Comparison of ENCODE assay signal across 13 cellular contexts in genomic region chr1:6519491-6519934, GRCh38. TPM values are rescaled to one million over a fixed set of nuclear protein-coding genes. Genes with fewer than 3 reads are reported as not detected.
DNase-seq lines count a peak whose midpoint lies in the region; ATAC-seq and TF ChIP-seq lines count a peak whose summit lies in the region.
"Had no signal": no experiment of that assay in that cellular context is flagged by ENCODE, and none has a peak within 500 bp of the region (broad histone marks: within the 10 kb centered on the region; RNA-seq: fewer than 3 reads in every experiment).

No MANE protein-coding gene starts in this region.

- peaks cover 4% of the 10 kb centered on the region for H3K36me3 ChIP-seq in MG63
- H3K36me3 ChIP-seq in mesodermal cell (ENCODE audit: control insufficient read depth, insufficient read depth, low read length) = peaks cover 7% of the 10 kb centered on the region
- no peaks in the 10 kb centered on the region for H3K36me3 ChIP-seq in ovary

- H3K9me3 ChIP-seq in MG63 = no peaks in the 10 kb centered on the region
- H3K9me3 ChIP-seq in mesodermal cell (ENCODE audit: control insufficient read depth, low read length) = no peaks in the 10 kb centered on the region
- H3K9me3 ChIP-seq in ovary = no peaks in the 10 kb centered on the region

- peaks cover 36% of the 10 kb centered on the region for H3K4me1 ChIP-seq in mesodermal cell (ENCODE audit: control insufficient read depth, insufficient read depth, low read length, poor library complexity, severe bottlenecking)
- H3K4me1 ChIP-seq in ovary (ENCODE audit: insufficient read depth) = peaks cover 5% of the 10 kb centered on the region

- TF ChIP-seq CTCF in AG10803 (conservative IDR thresholded peaks at IDR 0.05; ENCODE audit: low read length) (no peak), ovary (IDR thresholded peaks at IDR 0.05) (no peak)

- peak overlapping the region; percentile 66 for H3K27ac ChIP-seq in mesodermal cell (ENCODE audit: low read depth, low read length, severe bottlenecking)
- H3K27ac ChIP-seq in ovary = no peak overlapping the region
- H3K27ac ChIP-seq: foreskin keratinocyte had no signal

- 83 to 84% methylated on average over 9 to 10 of the region's 11 CpGs for WGBS in mesodermal cell (ENCODE audit: insufficient coverage in 2 of 2), 2 experiments
- WGBS in ovary, 3 donors = 60 to 64% (median 61%) methylated on average over 11 of the region's 11 CpGs

- TF ChIP-seq POLR2A in ovary (IDR thresholded peaks at IDR 0.05) = no peak

- no peak for ATAC-seq in HG03469 (IDR thresholded peaks at IDR 0.05; ENCODE audit: unreplicated experiment)
- ATAC-seq: stimulated activated effector memory CD8-positive, alpha-beta T cell treated with anti-CD3 and anti-CD28 coated beads, Interleukin-12 subunit alpha, Interleukin-12 subunit beta, amount 100 ng/mL, for 72 hours had no signal

- intact Hi-C loops in ovary (cut with DNase I) = no loop called here

- TF ChIP-seq EP300 in ovary (IDR thresholded peaks at IDR 0.05) = no peak

- no peak overlapping the region for H3K4me3 ChIP-seq in AG10803 (ENCODE audit: low read length)
- H3K4me3 ChIP-seq in MG63 = no peak overlapping the region
- H3K4me3 ChIP-seq in mesodermal cell (ENCODE audit: extremely low read depth, insufficient read depth, low read length, poor library complexity, severe bottlenecking) = no peak overlapping the region
- no peak overlapping the region for H3K4me3 ChIP-seq in ovary

- peak; percentile 35 for DNase-seq in AG10803 (ENCODE audit: low read depth)
- peak; percentile 46 for DNase-seq in MG63
- peak; percentile 54 for DNase-seq in astrocyte of the hippocampus (ENCODE audit: low read depth, low spot score)
- DNase-seq in ureter (ENCODE audit: low spot score) = no peak
- DNase-seq in activated gamma-delta T cell treated with Interleukin-2 at 50 U/mL for 16 hours = no peak
- no peak for DNase-seq in ovary
- DNase-seq: KBM-7; stimulated activated CD4-positive, alpha-beta T cell treated with anti-CD3 and anti-CD28 coated beads, Interleukin-2, amount 100 ng/mL, for 24 hours had no signal

- H3K27me3 ChIP-seq in MG63 (no peaks in the 10 kb centered on the region), ovary (no peaks in the 10 kb centered on the region)
- H3K27me3 ChIP-seq: foreskin keratinocyte had no signal

RNA-seq across cellular contexts. Expression of gene PLEKHG5, which starts 28.0 kb away (rescaled TPM):
- 0.02 and 1.2 TPM in 2 replicates for total RNA-seq in MG63 (2014; rRNA removed; shearing (Covaris generic); ENCODE audit: low replicate concordance)
- polyA plus RNA-seq in mesodermal cell (2013, experiment 1 of 2) = 27.1 TPM
- polyA plus RNA-seq in mesodermal cell (2013, experiment 2 of 2) = 23.0 TPM
- total RNA-seq in ureter (17.7 TPM), ovary (10 to 100 TPM in 3 of 7 donors, 1 to 10 TPM in 4; 6.2 to 13.1 (median 9.4) TPM)
- 10 to 100 TPM in 1 of 2 donors, 1 to 10 TPM in 1; 2.0 to 10.2 TPM for polyA plus RNA-seq in ovary

RNA-seq across cellular contexts. Expression of gene NOL9, which starts 34.8 kb away (rescaled TPM):
- total RNA-seq in MG63 (2014; rRNA removed; shearing (Covaris generic); ENCODE audit: low replicate concordance) = 25.0 and 44.9 TPM in 2 replicates
- 10.1 TPM for polyA plus RNA-seq in mesodermal cell (2013, experiment 1 of 2)
- 10.1 TPM for polyA plus RNA-seq in mesodermal cell (2013, experiment 2 of 2)
- total RNA-seq in ureter = 41.5 TPM
- 10 to 100 TPM; 12.6 to 38.9 (median 30.0) TPM for total RNA-seq in ovary
- 10 to 100 TPM in 1 of 2 donors, 1 to 10 TPM in 1; 7.2 to 15.5 TPM for polyA plus RNA-seq in ovary

RNA-seq across cellular contexts. Expression of gene TAS1R1, which starts 35.6 kb away (rescaled TPM):
- total RNA-seq in MG63 (2014; rRNA removed; shearing (Covaris generic); ENCODE audit: low replicate concordance) = not detected in 2 replicates
- not detected for polyA plus RNA-seq in mesodermal cell (2013, experiment 1 of 2)
- polyA plus RNA-seq in mesodermal cell (2013, experiment 2 of 2) = 0.15 TPM
- not detected for total RNA-seq in ureter
- total RNA-seq in ovary = under 1 TPM in 5 of 7 donors, not detected in 2; 0.20 to 0.42 (median 0.33) TPM
- under 1 TPM in 1 of 2 donors, not detected in 1; 0.74 TPM for polyA plus RNA-seq in ovary
- total RNA-seq: foreskin keratinocyte, RPMI7951 had no signal
- polyA plus RNA-seq: foreskin keratinocyte had no signal

RNA-seq across cellular contexts. Expression of gene TNFRSF25, which starts 53.5 kb away (rescaled TPM):
- 0.63 TPM in 1 of 2 replicates, not detected in the other for total RNA-seq in MG63 (2014; rRNA removed; shearing (Covaris generic); ENCODE audit: low replicate concordance)
- 30.6 TPM for polyA plus RNA-seq in mesodermal cell (2013, experiment 1 of 2)
- 24.6 TPM for polyA plus RNA-seq in mesodermal cell (2013, experiment 2 of 2)
- 17.1 TPM for total RNA-seq in ureter
- 10 to 100 TPM in 2 of 7 donors, 1 to 10 TPM in 5; 4.9 to 13.1 (median 7.7) TPM for total RNA-seq in ovary
- 1 to 10 TPM; 1.7 to 9.4 TPM for polyA plus RNA-seq in ovary

Comparison
In these comparisons a context has a peak if more than half of its experiments do, and no peak if none do; other contexts are left out.
1. DNase-seq: peak in AG10803 (single experiment), MG63 (single experiment) and astrocyte of the hippocampus (single experiment); none in ureter (single experiment), activated gamma-delta T cell treated with Interleukin-2 at 50 U/mL for 16 hours (single experiment) and ovary (0 of 5).